ENCODE assay signal across 17 cellular contexts in the genomic region with DNA sequence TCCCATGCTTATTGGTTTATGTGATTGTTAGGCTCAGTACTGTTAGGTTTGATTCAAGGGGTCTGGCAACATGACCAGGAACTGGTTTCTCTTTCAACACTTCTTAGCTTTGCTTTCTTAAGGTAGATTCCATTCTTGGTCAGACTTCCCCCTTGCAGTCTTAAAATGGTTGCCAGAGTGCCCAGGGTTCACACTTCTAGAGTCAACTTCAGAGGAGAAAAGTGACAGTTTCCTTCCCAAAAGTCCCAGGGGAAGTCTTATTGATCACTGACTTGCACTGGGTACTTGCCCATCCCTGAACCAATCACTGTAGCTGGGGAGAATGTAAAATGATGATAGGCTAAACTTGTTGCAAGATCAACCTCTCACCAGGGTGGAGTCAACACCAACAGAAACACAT. TPM values are rescaled to one million over a fixed set of nuclear protein-coding genes. Genes with fewer than 3 reads are reported as not detected.
DNase-seq lines count a peak whose midpoint lies in the region; ATAC-seq and TF ChIP-seq lines count a peak whose summit lies in the region.
"Had no signal": no experiment of that assay in that cellular context is flagged by ENCODE, and none has a peak within 500 bp of the region (broad histone marks: within the 10 kb centered on the region; RNA-seq: fewer than 3 reads in every experiment).

No MANE protein-coding gene starts in this region.

- H3K4me1 Mint-ChIP-seq in activated T-helper 17 cell treated with anti-CD3 and anti-CD28 coated beads, Interleukin-2, amount 50 U/mL, for 72 hours = peaks cover 7% of the 10 kb centered on the region

- H3K27me3 ChIP-seq in adrenal gland (no peaks in the 10 kb centered on the region), colonic mucosa (no peaks in the 10 kb centered on the region)

- intact Hi-C loops in adrenal gland (cut with DNase I) = no loop called here
- intact Hi-C loops in colonic mucosa (cut with DNase I) = no loop called here

- no peak overlapping the region for H3K4me3 Mint-ChIP-seq in activated T-helper 17 cell treated with anti-CD3 and anti-CD28 coated beads, Interleukin-2, amount 50 U/mL, for 72 hours

- H3K36me3 ChIP-seq in adrenal gland (replicated peaks in 1 of 2) (no peaks in the 10 kb centered on the region), colonic mucosa (peaks cover 4% of the 10 kb centered on the region)

- TF ChIP-seq CTCF in adrenal gland (IDR thresholded peaks at IDR 0.05) (no peak), colonic mucosa (IDR thresholded peaks at IDR 0.05) (no peak)

- H3K4me1 ChIP-seq in adrenal gland (replicated peaks in 1 of 2) (no peaks in the 10 kb centered on the region), colonic mucosa (no peaks in the 10 kb centered on the region)
- H3K4me1 ChIP-seq: Caco-2 had no signal

- H3K27ac ChIP-seq in adrenal gland (no peak overlapping the region), colonic mucosa (no peak overlapping the region)
- H3K27ac ChIP-seq: coronary artery had no signal

- peaks cover 4% of the 10 kb centered on the region for H3K9me3 Mint-ChIP-seq in activated T-helper 17 cell treated with anti-CD3 and anti-CD28 coated beads, Interleukin-2, amount 50 U/mL, for 72 hours

- H3K9me3 ChIP-seq in adrenal gland (replicated peaks in 1 of 3) (no peaks in the 10 kb centered on the region), colonic mucosa (no peaks in the 10 kb centered on the region)
- H3K9me3 ChIP-seq: Caco-2 had no signal

- no peak for TF ChIP-seq POLR2A in adrenal gland (IDR thresholded peaks at IDR 0.05)

- DNase-seq in adrenal gland (no peak), colonic mucosa (no peak), NCI-H2081 (lab: John Stamatoyannopoulos, UW) (no peak)
- DNase-seq: activated CD8-positive, alpha-beta memory T cell treated with anti-CD3 and anti-CD28 coated beads, Interleukin-2, amount 50 U/mL, for 4 hours; activated naive CD4-positive, alpha-beta T cell treated with Interleukin-2 at 50 U/mL for 16 hours; Caco-2; left colon; NCI-H187; NCI-H510A; SHP77; T-helper 2 cell had no signal

- peak; percentile 73 for ATAC-seq in GM18498 (IDR thresholded peaks at IDR 0.05; ENCODE audit: unreplicated experiment)
- ATAC-seq in GM18909 (IDR thresholded peaks at IDR 0.05; ENCODE audit: poor library complexity, unreplicated experiment) = peak; percentile 42
- ATAC-seq in HG02623 (IDR thresholded peaks at IDR 0.05; ENCODE audit: unreplicated experiment) = peak; percentile 41
- peak; percentile 28 for ATAC-seq in activated T-helper 17 cell treated with anti-CD3 and anti-CD28 coated beads, Interleukin-2, amount 50 U/mL, for 72 hours (replicated peaks)
- ATAC-seq: left colon, sciatic nerve had no signal

- no peaks in the 10 kb centered on the region for H3K36me3 Mint-ChIP-seq in activated T-helper 17 cell treated with anti-CD3 and anti-CD28 coated beads, Interleukin-2, amount 50 U/mL, for 72 hours (ENCODE audit: low read depth)

- no peak overlapping the region for H3K9ac ChIP-seq in colonic mucosa (ENCODE audit: low read depth in 2 of 2, low read length in 2 of 2)

- H3K4me3 ChIP-seq in adrenal gland (no peak overlapping the region), colonic mucosa (no peak overlapping the region)
- H3K4me3 ChIP-seq: coronary artery had no signal

- H3K27me3 Mint-ChIP-seq in activated T-helper 17 cell treated with anti-CD3 and anti-CD28 coated beads, Interleukin-2, amount 50 U/mL, for 72 hours = peaks cover 10% of the 10 kb centered on the region

- no peak overlapping the region for H3K27ac Mint-ChIP-seq in activated T-helper 17 cell treated with anti-CD3 and anti-CD28 coated beads, Interleukin-2, amount 50 U/mL, for 72 hours

RNA-seq across cellular contexts. Expression of gene MGLL, which starts 14.1 kb away (rescaled TPM):
- 1 to 10 TPM; 1.2 to 1.4 TPM for total RNA-seq in activated T-helper 17 cell treated with anti-CD3 and anti-CD28 coated beads, Interleukin-2, amount 50 U/mL, for 72 hours
- total RNA-seq in adrenal gland = 10 to 100 TPM; 26.5 to 42.3 (median 36.0) TPM
- polyA plus RNA-seq in adrenal gland = 10 to 100 TPM; 18.8 to 48.1 (median 19.7) TPM
- total RNA-seq in colonic mucosa = 100 to 1,000 TPM; 123 to 200 TPM

Comparison
In these comparisons a context has a peak if more than half of its experiments do, and no peak if none do; other contexts are left out.
1. RNA of gene MGLL, which starts 14.1 kb away (total RNA-seq): 123 to 200 TPM in colonic mucosa and 26.5 to 42.3 TPM in adrenal gland; 1.2 to 1.4 TPM in activated T-helper 17 cell treated with anti-CD3 and anti-CD28 coated beads, Interleukin-2, amount 50 U/mL, for 72 hours; every median in the first group is over 10 times any median in the second.
2. Peak in every context shown above with its lines, with median percentiles within 50 percentile points of each other: ATAC-seq.